Comparison of ENCODE assay signal across 1 cellular context in genomic region chr11:62123669-62124185, GRCh38.
TF ChIP-seq lines count a peak whose summit lies in the region.

Gene INCENP, plus strand, starts transcription at chr11:62124011. Its CDS starts 4,151 bp downstream, at chr11:62128162.

TF ChIP-seq in A549, 52 proteins besides CTCF, POLR2A, EP300 and RAD21 (continued from another document):
- TF ChIP-seq PBX3 (IDR thresholded peaks at IDR 0.05) (peak; percentile 87), POLR2AphosphoS2 (conservative IDR thresholded peaks at IDR 0.05; ENCODE audit: low read length) (no peak), CHD4 (IDR thresholded peaks at IDR 0.05; ENCODE audit: borderline replicate concordance) (no peak), EHMT2 (IDR thresholded peaks at IDR 0.05; ENCODE audit: low read depth) (no peak), FOXS1 (CRISPR knock-in tag; IDR thresholded peaks at IDR 0.05) (no peak), GATA3 (IDR thresholded peaks at IDR 0.05; ENCODE audit: borderline replicate concordance) (no peak), KDM5A (IDR thresholded peaks at IDR 0.05) (no peak; the same call in 1 of the 2 replicates), NPAS2 (CRISPR knock-in tag; IDR thresholded peaks at IDR 0.05; ENCODE audit: borderline replicate concordance) (no peak), TFCP2L1 (CRISPR knock-in tag; IDR thresholded peaks at IDR 0.05) (no peak)
